Comparison of ENCODE assay signal across 14 cellular contexts in the genomic region with DNA sequence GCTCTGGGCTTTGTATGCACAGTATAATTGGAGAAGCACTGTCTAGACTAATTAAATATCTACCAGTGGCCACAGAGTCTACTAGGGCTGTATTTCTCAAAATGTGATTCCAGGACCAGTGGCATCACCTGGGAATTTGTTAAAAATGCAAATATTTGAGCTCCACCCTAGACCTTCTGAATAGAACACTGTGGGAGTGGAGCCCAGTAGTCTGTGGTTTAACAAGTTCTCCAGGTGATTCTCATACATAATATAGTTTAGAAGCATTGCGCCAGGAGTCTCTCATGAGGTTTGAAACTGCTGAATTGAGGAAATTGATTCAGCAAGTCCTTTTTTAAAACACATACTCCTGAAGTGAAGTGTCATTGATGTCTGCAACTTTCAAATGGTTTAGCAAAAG.
DNase-seq lines count a peak whose midpoint lies in the region; ATAC-seq and TF ChIP-seq lines count a peak whose summit lies in the region.
"Had no signal": no experiment of that assay in that cellular context is flagged by ENCODE, and none has a peak within 500 bp of the region (broad histone marks: within the 10 kb centered on the region; RNA-seq: fewer than 3 reads in every experiment).

No MANE protein-coding gene starts in this region.

- H3F3A ChIP-seq in GM23248 (ENCODE audit: insufficient read depth): peaks cover 32% of the 10 kb centered on the region

- H3K4me3 Mint-ChIP-seq in chondrocyte (ENCODE audit: unreplicated experiment) (no peak overlapping the region), progenitor cell of endocrine pancreas (ENCODE audit: low read depth) (peak overlapping the region; percentile 49)
- H3K4me3 Mint-ChIP-seq: activated T-helper 17 cell treated with anti-CD3 and anti-CD28 coated beads, Interleukin-2, amount 50 U/mL, for 72 hours had no signal

- H3K9ac ChIP-seq in GM23248 (peak overlapping the region; percentile 5; the same call in 1 of the 2 replicates), colonic mucosa (ENCODE audit: low read depth in 2 of 2, low read length in 2 of 2) (no peak overlapping the region)
- H3K9ac ChIP-seq: BLaER1 had no signal

- peak overlapping the region; percentile 64 for H3K27ac ChIP-seq in GM23248
- H3K27ac ChIP-seq in colonic mucosa: no peak overlapping the region
- H3K27ac ChIP-seq: BLaER1, tibial artery had no signal

- TF ChIP-seq CTCF in chondrocyte (IDR thresholded peaks at IDR 0.05) (no peak), progenitor cell of endocrine pancreas (IDR thresholded peaks at IDR 0.05; ENCODE audit: unreplicated experiment) (no peak), colonic mucosa (IDR thresholded peaks at IDR 0.05) (no peak)

- H3K9me2 ChIP-seq in GM23248 (ENCODE audit: insufficient read depth): no peaks in the 10 kb centered on the region; the same call in 1 of the 2 replicates

- ATAC-seq in HG03135 (IDR thresholded peaks at IDR 0.05; ENCODE audit: unreplicated experiment): no peak
- ATAC-seq: activated T-helper 17 cell treated with anti-CD3 and anti-CD28 coated beads, Interleukin-2, amount 50 U/mL, for 72 hours had no signal

- H3K27me3 Mint-ChIP-seq in chondrocyte (ENCODE audit: low read depth) (no peaks in the 10 kb centered on the region), progenitor cell of endocrine pancreas (no peaks in the 10 kb centered on the region)
- H3K27me3 Mint-ChIP-seq: activated T-helper 17 cell treated with anti-CD3 and anti-CD28 coated beads, Interleukin-2, amount 50 U/mL, for 72 hours had no signal

- H3K36me3 Mint-ChIP-seq in chondrocyte (ENCODE audit: low read depth) (peaks cover 2% of the 10 kb centered on the region), progenitor cell of endocrine pancreas (ENCODE audit: insufficient read depth) (peaks cover 15% of the 10 kb centered on the region)

- DNase-seq in GM23248 (peak; percentile 32), NCI-H226 (peak; percentile 32), chondrocyte (ENCODE audit: low spot score) (no peak), progenitor cell of endocrine pancreas (ENCODE audit: low spot score, unreplicated experiment) (no peak), ecto neural progenitor cell (ENCODE audit: low spot score) (no peak), colonic mucosa (no peak)
- no peak for DNase-seq in stimulated activated CD4-positive, alpha-beta T cell treated with anti-CD3 and anti-CD28 coated beads, Interleukin-1b, Interleukin-23, amount 100 ng/mL, for 48 hours
- DNase-seq: NCI-H1105; NCI-H510A; stimulated activated CD8-positive, alpha-beta memory T cell treated with anti-CD3 and anti-CD28 coated beads, Interleukin-4, amount 100 ng/mL, for 48 hours; tibial artery had no signal

- peaks cover 37% of the 10 kb centered on the region for H3K4me1 ChIP-seq in GM23248 (ENCODE audit: insufficient read depth)
- no peaks in the 10 kb centered on the region for H3K4me1 ChIP-seq in colonic mucosa
- H3K4me1 ChIP-seq: BLaER1 had no signal

- H2AFZ ChIP-seq in GM23248: no peak overlapping the region

- H4K20me1 ChIP-seq in GM23248 (ENCODE audit: insufficient read depth): no peaks in the 10 kb centered on the region
- H4K20me1 ChIP-seq: BLaER1 had no signal

- H3K9me3 ChIP-seq in GM23248 (ENCODE audit: low read depth) (no peaks in the 10 kb centered on the region), colonic mucosa (no peaks in the 10 kb centered on the region)
- H3K9me3 ChIP-seq: BLaER1, tibial artery had no signal

- intact Hi-C loops in colonic mucosa (cut with DNase I): no loop called here

- H3K27ac Mint-ChIP-seq in chondrocyte (ENCODE audit: unreplicated experiment): peak overlapping the region; percentile 24
- peak overlapping the region; percentile 97 for H3K27ac Mint-ChIP-seq in progenitor cell of endocrine pancreas
- H3K27ac Mint-ChIP-seq: activated T-helper 17 cell treated with anti-CD3 and anti-CD28 coated beads, Interleukin-2, amount 50 U/mL, for 72 hours had no signal

- in situ Hi-C loops in GM23248 (cut with MboI): no loop called here

- H3K4me2 ChIP-seq in GM23248 (ENCODE audit: unreplicated experiment): peak overlapping the region; percentile 74
- H3K4me2 ChIP-seq: BLaER1 had no signal

- H3K9me3 Mint-ChIP-seq in chondrocyte (ENCODE audit: low read depth) (no peaks in the 10 kb centered on the region), progenitor cell of endocrine pancreas (ENCODE audit: low read depth) (peaks cover 3% of the 10 kb centered on the region)
- H3K9me3 Mint-ChIP-seq: activated T-helper 17 cell treated with anti-CD3 and anti-CD28 coated beads, Interleukin-2, amount 50 U/mL, for 72 hours had no signal

- H3K36me3 ChIP-seq in GM23248 (ENCODE audit: low read depth) (peaks cover 16% of the 10 kb centered on the region), colonic mucosa (no peaks in the 10 kb centered on the region)

- H3K4me1 Mint-ChIP-seq in chondrocyte (ENCODE audit: low read depth) (peaks cover 35% of the 10 kb centered on the region), progenitor cell of endocrine pancreas (ENCODE audit: low read depth) (peaks cover 26% of the 10 kb centered on the region)
- H3K4me1 Mint-ChIP-seq: activated T-helper 17 cell treated with anti-CD3 and anti-CD28 coated beads, Interleukin-2, amount 50 U/mL, for 72 hours had no signal

- H3K27me3 ChIP-seq in GM23248 (replicated peaks; ENCODE audit: insufficient read depth) (no peaks in the 10 kb centered on the region), colonic mucosa (no peaks in the 10 kb centered on the region)
- H3K27me3 ChIP-seq: BLaER1, tibial artery had no signal

- H3K4me3 ChIP-seq in GM23248: 0 out of 2 replicates have a peak overlapping the region, but pooled peaks have one; percentile 2
- H3K4me3 ChIP-seq in colonic mucosa: no peak overlapping the region
- H3K4me3 ChIP-seq: BLaER1, tibial artery had no signal

- peaks cover 6% of the 10 kb centered on the region; the same call in 1 of the 2 replicates for H3K79me2 ChIP-seq in GM23248 (ENCODE audit: insufficient read depth)

- WGBS in GM23248 (ENCODE audit: low coverage in 1 of 2, low lambda C conversion rate in 2 of 2, missing lambda C conversion rate in 2 of 2), 2 experiments: 76 to 87% methylated on average over 1 of the region's 1 CpG

Comparison
In these comparisons a context has a peak if more than half of its experiments do, and no peak if none do; other contexts are left out.
1. DNase-seq: peak in GM23248 (single experiment) and NCI-H226 (single experiment); none in chondrocyte (single experiment), progenitor cell of endocrine pancreas (single experiment), stimulated activated CD4-positive, alpha-beta T cell treated with anti-CD3 and anti-CD28 coated beads, Interleukin-1b, Interleukin-23, amount 100 ng/mL, for 48 hours (single experiment), ecto neural progenitor cell (single experiment) and colonic mucosa (single experiment).